23 cellular contexts compared by ENCODE assay signal in the genomic region with DNA sequence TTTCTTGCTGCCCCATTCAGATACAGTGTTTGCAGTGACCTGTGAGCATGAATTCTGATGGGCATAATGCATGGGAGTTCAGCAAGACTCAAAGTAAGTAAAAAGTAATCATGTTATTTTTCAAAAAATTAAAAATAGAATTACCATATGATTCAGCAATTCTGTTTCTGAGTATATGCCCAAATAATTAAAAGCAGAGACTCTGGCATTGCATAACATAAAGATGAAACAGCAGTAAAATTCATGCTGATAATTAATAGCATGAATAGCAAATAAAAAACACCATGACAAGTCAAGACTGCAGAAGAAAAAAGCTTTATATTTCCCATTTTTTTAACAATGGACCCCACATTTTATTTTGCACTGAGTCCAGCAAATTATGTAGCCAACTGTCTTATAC.
"Had no signal": no experiment of that assay in that cellular context is flagged by ENCODE, and none has a peak within 500 bp of the region (broad histone marks: within the 10 kb centered on the region; RNA-seq: fewer than 3 reads in every experiment).

No MANE protein-coding gene starts in this region.

- DNase-seq: activated CD4-positive, alpha-beta memory T cell treated with anti-CD3 and anti-CD28 coated beads for 36 hours; activated CD4-positive, alpha-beta T cell treated with anti-CD3 and anti-CD28 coated beads for 36 hours; activated CD4-positive, CD25-positive, alpha-beta regulatory T cell; activated CD4-positive, CD25-positive, alpha-beta regulatory T cell treated with anti-CD3 and anti-CD28 coated beads, Interleukin-2, amount 50 U/mL, for 72 hours; activated CD8-positive, alpha-beta memory T cell treated with anti-CD3 and anti-CD28 coated beads, Interleukin-2, amount 10 ng/mL, durations not matched to agents 7 days and 5 days; activated CD8-positive, alpha-beta memory T cell treated with anti-CD3 and anti-CD28 coated beads, Interleukin-2, amount 50 U/mL, for 4 hours; activated CD8-positive, alpha-beta T cell treated with anti-CD3 and anti-CD28 coated beads, Interleukin-2, amount 10 ng/mL, durations not matched to agents 7 days and 5 days; activated effector memory CD4-positive, alpha-beta T cell treated with anti-CD3 and anti-CD28 coated beads, Interleukin-2, amount 50 U/mL, for 16 hours; activated naive CD4-positive, alpha-beta T cell treated with anti-CD3 and anti-CD28 coated beads for 36 hours; activated naive CD8-positive, alpha-beta T cell treated with anti-CD3 and anti-CD28 coated beads for 36 hours; activated naive CD8-positive, alpha-beta T cell treated with anti-CD3 and anti-CD28 coated beads, Interleukin-2, amount 50 U/mL, for 24 hours; activated T-cell treated with anti-CD3 and anti-CD28 coated beads, Interleukin-2, amount 50 U/mL, for 1 hour; activated T-cell treated with anti-CD3 and anti-CD28 coated beads, Interleukin-2, amount 50 U/mL, for 48 hours; anterior cingulate cortex; brain microvascular endothelial cell; dorsolateral prefrontal cortex; effector memory CD4-positive, alpha-beta T cell; endodermal cell; head of caudate nucleus; hippocampal formation; T-helper 2 cell had no signal

- H3K27ac ChIP-seq: brain microvascular endothelial cell, dorsolateral prefrontal cortex had no signal

- ATAC-seq: activated CD4-positive, alpha-beta T cell treated with anti-CD3 and anti-CD28 coated beads for 36 hours; activated CD8-positive, alpha-beta memory T cell treated with anti-CD3 and anti-CD28 coated beads, Interleukin-2, amount 10 ng/mL, durations not matched to agents 7 days and 5 days; activated CD8-positive, alpha-beta T cell treated with anti-CD3 and anti-CD28 coated beads, Interleukin-2, amount 10 ng/mL, durations not matched to agents 7 days and 5 days; activated naive CD8-positive, alpha-beta T cell treated with anti-CD3 and anti-CD28 coated beads, Interleukin-2, amount 50 U/mL, for 24 hours; esophagus mucosa had no signal

- H3K4me3 ChIP-seq: coronary artery, dorsolateral prefrontal cortex had no signal

- H3K36me3 ChIP-seq: brain microvascular endothelial cell had no signal

- H3K27me3 ChIP-seq: brain microvascular endothelial cell, dorsolateral prefrontal cortex had no signal
